ENCODE assay signal across 6 cellular contexts in genomic region chr20:3092611-3093379, GRCh38.
DNase-seq lines count a peak whose midpoint lies in the region; ATAC-seq lines count a peak whose summit lies in the region.

No MANE protein-coding gene starts in this region.

- peaks cover 6% of the 10 kb centered on the region for H3K4me1 Mint-ChIP-seq in T-helper 1 cell treated with Interleukin-12 subunit alpha and Interleukin-12 subunit beta and Interleukin-4 antibody, amounts not matched to agents 30 μg/mL and 1 μg/mL, for 36 hours (ENCODE audit: low read depth)

- peaks cover 2% of the 10 kb centered on the region for H3K36me3 Mint-ChIP-seq in T-helper 1 cell treated with Interleukin-12 subunit alpha and Interleukin-12 subunit beta and Interleukin-4 antibody, amounts not matched to agents 30 μg/mL and 1 μg/mL, for 36 hours (ENCODE audit: low read depth)

- H3K9me3 Mint-ChIP-seq in T-helper 1 cell treated with Interleukin-12 subunit alpha and Interleukin-12 subunit beta and Interleukin-4 antibody, amounts not matched to agents 30 μg/mL and 1 μg/mL, for 36 hours, result no peaks in the 10 kb centered on the region

- peak overlapping the region; percentile 84 for H3K27ac Mint-ChIP-seq in T-helper 1 cell treated with Interleukin-12 subunit alpha and Interleukin-12 subunit beta and Interleukin-4 antibody, amounts not matched to agents 30 μg/mL and 1 μg/mL, for 36 hours

- H3K27me3 ChIP-seq in effector memory CD4-positive, alpha-beta T cell (replicated peaks; ENCODE audit: control insufficient read depth, insufficient read depth, low read length, poor library complexity, severe bottlenecking), result no peaks in the 10 kb centered on the region

- peak overlapping the region; percentile 46 for H3K4me3 ChIP-seq in effector memory CD4-positive, alpha-beta T cell (ENCODE audit: insufficient read depth, low read depth, low read length, poor library complexity, severe bottlenecking)

- no peaks in the 10 kb centered on the region for H3K9me3 ChIP-seq in effector memory CD4-positive, alpha-beta T cell (ENCODE audit: control insufficient read depth, low read length)

- peaks cover 12% of the 10 kb centered on the region for H3K4me1 ChIP-seq in effector memory CD4-positive, alpha-beta T cell (ENCODE audit: control insufficient read depth, insufficient read depth, low read length, poor library complexity, severe bottlenecking)

- H3K27me3 Mint-ChIP-seq in T-helper 1 cell treated with Interleukin-12 subunit alpha and Interleukin-12 subunit beta and Interleukin-4 antibody, amounts not matched to agents 30 μg/mL and 1 μg/mL, for 36 hours (ENCODE audit: low read depth), result peaks cover 41% of the 10 kb centered on the region

- H3K4me3 Mint-ChIP-seq in T-helper 1 cell treated with Interleukin-12 subunit alpha and Interleukin-12 subunit beta and Interleukin-4 antibody, amounts not matched to agents 30 μg/mL and 1 μg/mL, for 36 hours, result peak overlapping the region; percentile 91

- peak overlapping the region; percentile 57 for H3K27ac ChIP-seq in effector memory CD4-positive, alpha-beta T cell (ENCODE audit: insufficient read depth, low read length, poor library complexity, severe bottlenecking)

- no peak for ATAC-seq in HG03469 (IDR thresholded peaks at IDR 0.05; ENCODE audit: unreplicated experiment)

- no peak for DNase-seq in effector memory CD4-positive, alpha-beta T cell
- DNase-seq in stimulated activated CD4-positive, alpha-beta T cell treated with anti-CD3 and anti-CD28 coated beads, Interleukin-2, amount 100 ng/mL, for 24 hours, result peak; percentile 46 to 56
- DNase-seq in NCI-H82 (lab: John Stamatoyannopoulos, UW) (no peak), cortex of kidney (lab: John Stamatoyannopoulos, UW) (no peak)

- no peaks in the 10 kb centered on the region for H3K36me3 ChIP-seq in effector memory CD4-positive, alpha-beta T cell (ENCODE audit: control insufficient read depth, insufficient read depth, low read length)

Comparison
In these comparisons a context has a peak if more than half of its experiments do, and no peak if none do; other contexts are left out.
1. DNase-seq: peak in stimulated activated CD4-positive, alpha-beta T cell treated with anti-CD3 and anti-CD28 coated beads, Interleukin-2, amount 100 ng/mL, for 24 hours (2 of 2); none in effector memory CD4-positive, alpha-beta T cell (0 of 3), NCI-H82 (single experiment) and cortex of kidney (single experiment).